Comparison of ENCODE assay signal across 10 cellular contexts in the genomic region with DNA sequence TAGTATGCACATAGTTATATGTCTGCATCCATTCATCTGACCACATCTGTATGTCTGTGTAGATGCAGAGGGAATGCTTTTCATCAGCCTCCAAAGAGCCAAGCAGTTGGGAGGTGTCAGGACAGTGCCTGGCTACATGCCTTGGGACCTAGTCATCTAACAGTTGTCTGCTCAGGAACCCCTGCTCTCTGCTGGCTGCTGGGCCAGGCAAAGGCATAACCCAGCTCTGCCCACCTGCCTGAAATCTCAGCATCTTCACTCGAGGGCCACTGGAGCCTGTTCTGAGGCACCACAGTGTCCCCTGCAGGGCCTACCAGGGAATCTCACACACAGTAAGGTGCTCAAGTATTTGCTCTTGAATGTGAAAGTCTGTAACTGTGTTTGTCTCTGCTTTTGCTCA. TPM values are rescaled to one million over a fixed set of nuclear protein-coding genes. Genes with fewer than 3 reads are reported as not detected.
A peak's percentile ranks its signal among the peaks of the same experiment; 100 is the strongest.
DNase-seq lines count a peak whose midpoint lies in the region; ATAC-seq and TF ChIP-seq lines count a peak whose summit lies in the region.
"Had no signal": no experiment of that assay in that cellular context is flagged by ENCODE, and none has a peak within 500 bp of the region (broad histone marks: within the 10 kb centered on the region; RNA-seq: fewer than 3 reads in every experiment).

No MANE protein-coding gene starts in this region.

- no peaks in the 10 kb centered on the region for H3K36me3 ChIP-seq in RWPE2 (ENCODE audit: low read depth)
- no peaks in the 10 kb centered on the region for H3K36me3 ChIP-seq in aorta (ENCODE audit: control insufficient read depth in 1 of 2, insufficient read depth in 2 of 2, low read length in 1 of 2)

- no peaks in the 10 kb centered on the region for H3K4me1 ChIP-seq in RWPE2 (ENCODE audit: insufficient read depth, poor library complexity, severe bottlenecking)
- no peaks in the 10 kb centered on the region for H3K4me1 ChIP-seq in foreskin keratinocyte
- H3K4me1 ChIP-seq in aorta (ENCODE audit: control insufficient read depth in 1 of 2, insufficient read depth in 2 of 2, low read length in 2 of 2), result no peaks in the 10 kb centered on the region

- H3K27ac ChIP-seq in RWPE2 (ENCODE audit: poor library complexity, severe bottlenecking), result no peak overlapping the region
- H3K27ac ChIP-seq in foreskin keratinocyte, result no peak overlapping the region
- H3K27ac ChIP-seq in aorta (ENCODE audit: low read depth in 1 of 2, low read length in 2 of 2), result no peak overlapping the region

- DNase-seq in AG08395 (ENCODE audit: low spot score), result peak; percentile 76
- DNase-seq in GM12865 (ENCODE audit: low read depth), result peak; percentile 31
- DNase-seq in RWPE2 (ENCODE audit: low spot score), result no peak
- DNase-seq in foreskin keratinocyte, result peak; percentile 66 to 83
- DNase-seq in aorta, result no peak
- DNase-seq in mesenteric fat pad (ENCODE audit: low spot score), result no peak
- no peak for DNase-seq in GOT3 (lab: John Stamatoyannopoulos, UW)
- DNase-seq in GF-D8 (lab: John Stamatoyannopoulos, UW), result no peak

- peak; percentile 35 for TF ChIP-seq CTCF in GM12865 (IDR thresholded peaks at IDR 0.05; ENCODE audit: insufficient read depth, low read depth, low read length, missing control alignments)
- TF ChIP-seq CTCF in RWPE2 (IDR thresholded peaks at IDR 0.05; ENCODE audit: poor library complexity, severe bottlenecking), result peak; percentile 42
- TF ChIP-seq CTCF in foreskin keratinocyte (conservative IDR thresholded peaks at IDR 0.05), result peak; percentile 83

- 12 to 13% methylated on average over 1 of the region's 1 CpG for WGBS in aorta, 2 donors

- no peaks in the 10 kb centered on the region for H3K27me3 ChIP-seq in RWPE2 (ENCODE audit: insufficient read depth, poor library complexity, severe bottlenecking)
- H3K27me3 ChIP-seq in foreskin keratinocyte, result peaks cover 6% of the 10 kb centered on the region
- no peaks in the 10 kb centered on the region for H3K27me3 ChIP-seq in aorta (ENCODE audit: control insufficient read depth in 1 of 2, insufficient read depth in 2 of 2, low read length in 1 of 2)

- ATAC-seq in RWPE2 (ENCODE audit: low read depth) (peak; percentile 74), foreskin keratinocyte (peak; percentile 73), aorta (ENCODE audit: low FRiP score) (no peak)

- H3K4me3 ChIP-seq in GM12865 (ENCODE audit: low read depth, low read length) (no peak overlapping the region), RWPE2 (ENCODE audit: severe bottlenecking) (no peak overlapping the region), aorta (ENCODE audit: low read length in 2 of 2) (no peak overlapping the region)

- H3K9me3 ChIP-seq in RWPE2 (ENCODE audit: severe bottlenecking) (no peaks in the 10 kb centered on the region), aorta (ENCODE audit: control insufficient read depth, low read length) (no peaks in the 10 kb centered on the region)

- intact Hi-C loops in aorta (cut with DNase I), result no loop called here

RNA-seq across cellular contexts. Expression of a gene that starts 3.7 kb away (rescaled TPM):
- not detected in 2 replicates for total RNA-seq in foreskin keratinocyte
- polyA plus RNA-seq in foreskin keratinocyte, result not detected in 2 replicates
- total RNA-seq in aorta, result under 1 TPM; 0.30 to 0.62 TPM
- polyA plus RNA-seq in aorta, result 1 to 10 TPM in 1 of 2 donors, not detected in 1; 4.8 TPM
- not detected for total RNA-seq in mesenteric fat pad
- total RNA-seq: activated CD8-positive, alpha-beta memory T cell treated with anti-CD3 and anti-CD28 coated beads for 36 hours; temporal lobe had no signal

RNA-seq across cellular contexts. Expression of a gene that starts 8.8 kb away (rescaled TPM):
- total RNA-seq in foreskin keratinocyte, result 64.2 and 70.9 TPM in 2 replicates
- 130 and 132 TPM in 2 replicates for polyA plus RNA-seq in foreskin keratinocyte
- 10 to 100 TPM; 22.7 to 25.6 TPM for total RNA-seq in aorta
- polyA plus RNA-seq in aorta, result 10 to 100 TPM; 34.3 to 41.1 TPM
- total RNA-seq in mesenteric fat pad, result 24.6 TPM

RNA-seq across cellular contexts. Expression of a gene that starts 24.8 kb away (rescaled TPM):
- total RNA-seq in foreskin keratinocyte (22.7 and 23.2 TPM in 2 replicates), aorta (10 to 100 TPM; 15.8 to 20.8 TPM), mesenteric fat pad (14.6 TPM)
- polyA plus RNA-seq in foreskin keratinocyte (20.0 and 21.2 TPM in 2 replicates), aorta (10 to 100 TPM in 1 of 2 donors, 1 to 10 TPM in 1; 6.0 to 20.3 TPM)

RNA-seq across cellular contexts. Expression of a gene that starts 48.3 kb away (rescaled TPM):
- total RNA-seq in foreskin keratinocyte (not detected in 2 replicates), aorta (10 to 100 TPM; 51.9 to 68.8 TPM), mesenteric fat pad (8.5 TPM)
- polyA plus RNA-seq in foreskin keratinocyte (0.06 and 0.09 TPM in 2 replicates), aorta (10 to 100 TPM; 27.7 to 52.6 TPM)

Comparison
In these comparisons a context has a peak if more than half of its experiments do, and no peak if none do; other contexts are left out.
1. DNase-seq: peak in AG08395 (single experiment), GM12865 (single experiment) and foreskin keratinocyte (2 of 2); none in RWPE2 (single experiment), aorta (0 of 2), mesenteric fat pad (single experiment), GOT3 (single experiment) and GF-D8 (single experiment).
2. Peak in every context shown above with its lines, with median percentiles within 50 percentile points of each other: CTCF ChIP-seq.